ENCODE assay signal across 8 cellular contexts in genomic region chr10:95133016-95133752, GRCh38.
DNase-seq lines count a peak whose midpoint lies in the region; ATAC-seq and TF ChIP-seq lines count a peak whose summit lies in the region.

No MANE protein-coding gene starts in this region.

- peak; percentile 68 for TF ChIP-seq CTCF in activated CD8-positive, alpha-beta T cell treated with anti-CD3 and anti-CD28 coated beads for 36 hours (IDR thresholded peaks at IDR 0.05)
- TF ChIP-seq CTCF in epithelial cell of esophagus (IDR thresholded peaks at IDR 0.05; ENCODE audit: insufficient read depth, low read depth, low read length, missing control alignments) (peak; percentile 82), natural killer cell (IDR thresholded peaks at IDR 0.05) (peak; percentile 54)

- POLR2A ChIA-PET in activated CD8-positive, alpha-beta T cell treated with anti-CD3 and anti-CD28 coated beads for 36 hours (lab: Charles Lee) = no interaction called here

- ATAC-seq in GM19372 (IDR thresholded peaks at IDR 0.05; ENCODE audit: low read depth, unreplicated experiment) = peak; percentile 97
- peak; percentile 90 for ATAC-seq in HG03442 (IDR thresholded peaks at IDR 0.05; ENCODE audit: unreplicated experiment)
- peak; percentile 79 for ATAC-seq in activated CD8-positive, alpha-beta T cell treated with anti-CD3 and anti-CD28 coated beads for 36 hours
- peak in 2 of 3 donors; percentile 63 to 70 for ATAC-seq in natural killer cell
- peak; percentile 68 for ATAC-seq in stimulated activated naive CD8-positive, alpha-beta T cell treated with anti-CD3 and anti-CD28 coated beads, Interleukin-15, Interleukin-2, amounts not matched to agents 100 U/mL and 50 U/mL, for 24 hours

- no peak overlapping the region for H3K4me3 ChIP-seq in epithelial cell of esophagus (ENCODE audit: low read length)

- intact Hi-C loops in activated CD8-positive, alpha-beta T cell treated with anti-CD3 and anti-CD28 coated beads for 36 hours (cut with micrococcal nuclease) = loop anchor here (5.0 kb wide), 1 partner anchor 109 kb away; no protein-coding TSS in a partner anchor
- intact Hi-C loops in natural killer cell (cut with micrococcal nuclease) = loop anchor here (1.0 kb wide), 1 partner anchor 230 kb away; no protein-coding TSS in a partner anchor

- H3K27me3 Mint-ChIP-seq in activated CD8-positive, alpha-beta T cell treated with anti-CD3 and anti-CD28 coated beads for 36 hours = no peaks in the 10 kb centered on the region
- H3K27me3 Mint-ChIP-seq in natural killer cell (ENCODE audit: low read depth in 2 of 2) = no peaks in the 10 kb centered on the region

- no peak overlapping the region for H3K4me3 Mint-ChIP-seq in activated CD8-positive, alpha-beta T cell treated with anti-CD3 and anti-CD28 coated beads for 36 hours
- no peak overlapping the region for H3K4me3 Mint-ChIP-seq in natural killer cell

- peak; percentile 69 for DNase-seq in CMK (ENCODE audit: low read depth)
- DNase-seq in NCI-H82 treated with DMSO at 0.1 percent for 48 hours (lab: John Stamatoyannopoulos, UW; ENCODE audit: unreplicated experiment) = peak; percentile 67
- DNase-seq in activated CD8-positive, alpha-beta T cell treated with anti-CD3 and anti-CD28 coated beads for 36 hours = peak; percentile 90
- DNase-seq in epithelial cell of esophagus (ENCODE audit: low read depth) = peak; percentile 82
- peak; percentile 40 for DNase-seq in natural killer cell
- DNase-seq in stimulated activated naive CD8-positive, alpha-beta T cell treated with anti-CD3 and anti-CD28 coated beads, Interleukin-15, Interleukin-2, amounts not matched to agents 100 U/mL and 50 U/mL, for 24 hours = peak; percentile 83

- H3K27ac Mint-ChIP-seq in activated CD8-positive, alpha-beta T cell treated with anti-CD3 and anti-CD28 coated beads for 36 hours = no peak overlapping the region
- H3K27ac Mint-ChIP-seq in natural killer cell = no peak overlapping the region

- no peaks in the 10 kb centered on the region for H3K36me3 Mint-ChIP-seq in activated CD8-positive, alpha-beta T cell treated with anti-CD3 and anti-CD28 coated beads for 36 hours (ENCODE audit: low read depth)
- H3K36me3 Mint-ChIP-seq in natural killer cell = no peaks in the 10 kb centered on the region

- H3K9me3 Mint-ChIP-seq in activated CD8-positive, alpha-beta T cell treated with anti-CD3 and anti-CD28 coated beads for 36 hours = no peaks in the 10 kb centered on the region
- no peaks in the 10 kb centered on the region for H3K9me3 Mint-ChIP-seq in natural killer cell

- H3K4me1 Mint-ChIP-seq in activated CD8-positive, alpha-beta T cell treated with anti-CD3 and anti-CD28 coated beads for 36 hours (ENCODE audit: low read depth) = no peaks in the 10 kb centered on the region
- no peaks in the 10 kb centered on the region for H3K4me1 Mint-ChIP-seq in natural killer cell

- CTCF ChIA-PET in activated CD8-positive, alpha-beta T cell treated with anti-CD3 and anti-CD28 coated beads for 36 hours (lab: Charles Lee) = interaction anchor here (0.6 to 5.3 kb wide), 13 partner anchors 8 to 291 kb away, joined by 3 to 66 read pairs (median 4); no protein-coding TSS in a partner anchor

Comparison
In these comparisons a context has a peak if more than half of its experiments do, and no peak if none do; other contexts are left out.
1. DNase-seq: peak in every context shown above with its lines; median percentile 90 in activated CD8-positive, alpha-beta T cell treated with anti-CD3 and anti-CD28 coated beads for 36 hours; 83 in stimulated activated naive CD8-positive, alpha-beta T cell treated with anti-CD3 and anti-CD28 coated beads, Interleukin-15, Interleukin-2, amounts not matched to agents 100 U/mL and 50 U/mL, for 24 hours; 82 in epithelial cell of esophagus; 69 in CMK; 67 in NCI-H82 treated with DMSO at 0.1 percent for 48 hours; 40 in natural killer cell.